ENCODE assay signal across 11 cellular contexts in the genomic region with DNA sequence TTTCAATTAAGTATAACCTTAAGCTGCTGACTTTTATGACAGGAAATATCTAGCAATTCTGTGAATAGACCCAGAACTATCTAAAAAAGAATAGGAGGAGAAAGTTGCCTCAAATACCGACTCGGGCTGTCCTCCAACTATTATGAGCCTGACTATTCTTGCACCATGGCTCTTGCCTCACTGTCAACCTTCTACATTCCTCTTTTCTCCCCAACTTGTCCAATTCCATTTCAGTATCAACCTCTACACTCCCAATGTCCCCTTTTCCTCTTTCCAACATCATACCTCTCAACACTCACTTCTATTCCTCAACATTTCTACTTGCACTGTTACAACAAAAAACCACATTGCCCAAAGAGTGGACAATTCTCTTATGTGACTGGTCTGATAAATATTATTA. TPM values are rescaled to one million over a fixed set of nuclear protein-coding genes. Genes with fewer than 3 reads are reported as not detected.
DNase-seq lines count a peak whose midpoint lies in the region; ATAC-seq, FAIRE-seq and TF ChIP-seq lines count a peak whose summit lies in the region.
"Had no signal": no experiment of that assay in that cellular context is flagged by ENCODE, and none has a peak within 500 bp of the region (broad histone marks: within the 10 kb centered on the region; RNA-seq: fewer than 3 reads in every experiment).

No MANE protein-coding gene starts in this region.

- no peak overlapping the region for H3K18ac ChIP-seq in neuronal stem cell (ENCODE audit: low read length)

- CTCF ChIA-PET in CD4-positive, alpha-beta T cell (lab: Charles Lee), result no interaction called here
- CTCF ChIA-PET in activated CD8-positive, alpha-beta T cell treated with anti-CD3 and anti-CD28 coated beads, Interleukin-2, amount 10 ng/mL, durations not matched to agents 7 days and 5 days (lab: Charles Lee), result no interaction called here

- H3K27ac ChIP-seq in CD4-positive, alpha-beta T cell (ENCODE audit: low read depth, low read length), result no peak overlapping the region
- no peak overlapping the region for H3K27ac ChIP-seq in neuronal stem cell (replicated peaks; ENCODE audit: low read length)

- no CpG with 5 or more reads among the region's 2 CpGs for WGBS in neuronal stem cell (ENCODE audit: extremely low coverage in 2 of 2, insufficient read length in 2 of 2, insufficient replicate concordance in 1 of 2), 2 donors

- H3K4me1 ChIP-seq in neuronal stem cell (ENCODE audit: control insufficient read depth in 2 of 2, insufficient read depth in 1 of 2, low read depth in 1 of 2, low read length in 2 of 2), result peaks cover 0 to 9% of the 10 kb centered on the region in 2 donors

- TF ChIP-seq POLR2A in H54 (IDR thresholded peaks at IDR 0.05; ENCODE audit: low read depth, low read length), result no peak

- no peak for ATAC-seq in CD4-positive, alpha-beta T cell (ENCODE audit: poor library complexity)
- ATAC-seq in activated CD8-positive, alpha-beta T cell treated with anti-CD3 and anti-CD28 coated beads, Interleukin-2, amount 10 ng/mL, durations not matched to agents 7 days and 5 days, result no peak
- ATAC-seq in naive thymus-derived CD8-positive, alpha-beta T cell, result no peak
- ATAC-seq in Right ventricle myocardium superior (ENCODE audit: poor library complexity) (no peak), HG03095 (IDR thresholded peaks at IDR 0.05; ENCODE audit: unreplicated experiment) (no peak)

- H3K9me3 Mint-ChIP-seq in CD4-positive, alpha-beta T cell, result no peaks in the 10 kb centered on the region
- no peaks in the 10 kb centered on the region for H3K9me3 Mint-ChIP-seq in activated CD8-positive, alpha-beta T cell treated with anti-CD3 and anti-CD28 coated beads, Interleukin-2, amount 10 ng/mL, durations not matched to agents 7 days and 5 days (ENCODE audit: insufficient read depth)
- no peaks in the 10 kb centered on the region for H3K9me3 Mint-ChIP-seq in naive thymus-derived CD8-positive, alpha-beta T cell
- H3K9me3 Mint-ChIP-seq: central memory CD8-positive, alpha-beta T cell had no signal

- H3K27me3 Mint-ChIP-seq in CD4-positive, alpha-beta T cell, result no peaks in the 10 kb centered on the region
- no peaks in the 10 kb centered on the region for H3K27me3 Mint-ChIP-seq in activated CD8-positive, alpha-beta T cell treated with anti-CD3 and anti-CD28 coated beads, Interleukin-2, amount 10 ng/mL, durations not matched to agents 7 days and 5 days (ENCODE audit: low read depth)
- H3K27me3 Mint-ChIP-seq in naive thymus-derived CD8-positive, alpha-beta T cell, result no peaks in the 10 kb centered on the region
- H3K27me3 Mint-ChIP-seq: central memory CD8-positive, alpha-beta T cell had no signal

- no peak overlapping the region for H4K91ac ChIP-seq in neuronal stem cell (ENCODE audit: low read depth, low read length, poor library complexity)

- POLR2A ChIA-PET in CD4-positive, alpha-beta T cell (lab: Charles Lee), result interaction anchor here (0.6 to 1.0 kb wide), 2 partner anchors 14 to 325 kb away, joined by 3 read pairs; a partner anchor contains a TSS
- POLR2A ChIA-PET in activated CD8-positive, alpha-beta T cell treated with anti-CD3 and anti-CD28 coated beads, Interleukin-2, amount 10 ng/mL, durations not matched to agents 7 days and 5 days (lab: Charles Lee), result interaction anchor here (1.8 kb wide), 1 partner anchor 298 kb away, joined by 5 read pairs; a partner anchor contains a TSS
- POLR2A ChIA-PET in naive thymus-derived CD8-positive, alpha-beta T cell (lab: Charles Lee), result no interaction called here

- H3K9me3 ChIP-seq in CD4-positive, alpha-beta T cell (ENCODE audit: control insufficient read depth, low read length), result no peaks in the 10 kb centered on the region
- no peaks in the 10 kb centered on the region for H3K9me3 ChIP-seq in neuronal stem cell (replicated peaks in 1 of 2; ENCODE audit: control insufficient read depth in 2 of 2, insufficient read depth in 1 of 2, low read depth in 1 of 2, low read length in 2 of 2)

- peak overlapping the region; percentile 25 for H3K4me3 Mint-ChIP-seq in CD4-positive, alpha-beta T cell
- no peak overlapping the region for H3K4me3 Mint-ChIP-seq in activated CD8-positive, alpha-beta T cell treated with anti-CD3 and anti-CD28 coated beads, Interleukin-2, amount 10 ng/mL, durations not matched to agents 7 days and 5 days
- peak overlapping the region in 9 of 10 donors; percentile 0 to 59 (median 28) for H3K4me3 Mint-ChIP-seq in naive thymus-derived CD8-positive, alpha-beta T cell

- no peak overlapping the region for H3K4me2 ChIP-seq in neuronal stem cell (ENCODE audit: insufficient read depth, low read length, poor library complexity, severe bottlenecking)

- TF ChIP-seq CTCF in CD4-positive, alpha-beta T cell (IDR thresholded peaks at IDR 0.05), result no peak

- no peak for DNase-seq in CD4-positive, alpha-beta T cell
- DNase-seq in H54 (ENCODE audit: insufficient read length, low spot score) (no peak), NCI-H2081 treated with DMSO at 0.1 percent for 48 hours (lab: John Stamatoyannopoulos, UW) (no peak), neuronal stem cell (ENCODE audit: low spot score) (no peak), Right ventricle myocardium superior (no peak)
- no peak for DNase-seq in activated CD8-positive, alpha-beta T cell treated with anti-CD3 and anti-CD28 coated beads, Interleukin-2, amount 10 ng/mL, durations not matched to agents 7 days and 5 days
- DNase-seq in naive thymus-derived CD8-positive, alpha-beta T cell, result no peak
- DNase-seq: NCI-H1930 had no signal

- H2BK15ac ChIP-seq in neuronal stem cell (ENCODE audit: low read length), result no peak overlapping the region

- no peak overlapping the region for H2BK12ac ChIP-seq in neuronal stem cell (ENCODE audit: low read length)

- no peak overlapping the region for H3K4ac ChIP-seq in neuronal stem cell (ENCODE audit: low read length)

- peak overlapping the region in 1 of 2 donors; percentile 11 for H3K4me3 ChIP-seq in neuronal stem cell (ENCODE audit: low read length in 2 of 2)

- no peak overlapping the region for H2BK120ac ChIP-seq in neuronal stem cell (ENCODE audit: low read depth, low read length)

- intact Hi-C loops in CD4-positive, alpha-beta T cell (cut with DNase I, micrococcal nuclease), result loop anchor here (5.0 to 10.0 kb wide), 10 partner anchors 75 to 1895 kb away; a partner anchor contains a TSS
- intact Hi-C loops in Right ventricle myocardium superior (cut with DNase I), result no loop called here

- no peak overlapping the region for H3K14ac ChIP-seq in neuronal stem cell (ENCODE audit: low read length)

- no peak overlapping the region for H4K8ac ChIP-seq in neuronal stem cell (ENCODE audit: low read depth, low read length)

- H3K36me3 Mint-ChIP-seq in CD4-positive, alpha-beta T cell (ENCODE audit: low read depth), result peaks cover 34% of the 10 kb centered on the region
- peaks cover 6% of the 10 kb centered on the region for H3K36me3 Mint-ChIP-seq in activated CD8-positive, alpha-beta T cell treated with anti-CD3 and anti-CD28 coated beads, Interleukin-2, amount 10 ng/mL, durations not matched to agents 7 days and 5 days (ENCODE audit: low read depth)
- H3K36me3 Mint-ChIP-seq in naive thymus-derived CD8-positive, alpha-beta T cell, result peaks cover 0 to 9% (median 0%) of the 10 kb centered on the region in 3 donors

- H3K4me1 Mint-ChIP-seq in CD4-positive, alpha-beta T cell (ENCODE audit: low read depth), result peaks cover 75% of the 10 kb centered on the region
- peaks cover 31% of the 10 kb centered on the region for H3K4me1 Mint-ChIP-seq in activated CD8-positive, alpha-beta T cell treated with anti-CD3 and anti-CD28 coated beads, Interleukin-2, amount 10 ng/mL, durations not matched to agents 7 days and 5 days (ENCODE audit: low read depth)
- H3K4me1 Mint-ChIP-seq in naive thymus-derived CD8-positive, alpha-beta T cell, result peaks cover 20 to 66% (median 58%) of the 10 kb centered on the region in 4 donors

- no peak overlapping the region for H3K9ac ChIP-seq in neuronal stem cell (ENCODE audit: low read depth, low read length, poor library complexity)

- peaks cover 1% of the 10 kb centered on the region for H3K79me1 ChIP-seq in neuronal stem cell (ENCODE audit: low read depth, low read length)

- H3K23ac ChIP-seq in neuronal stem cell (ENCODE audit: low read depth, low read length, poor library complexity), result no peak overlapping the region

- peaks cover 3 to 27% of the 10 kb centered on the region in 2 donors for H3K36me3 ChIP-seq in neuronal stem cell (replicated peaks in 1 of 2; ENCODE audit: control insufficient read depth in 2 of 2, insufficient read depth in 2 of 2, low read length in 2 of 2)

- H2AFZ ChIP-seq in neuronal stem cell (ENCODE audit: low read length), result no peak overlapping the region

- no peak overlapping the region for H2AK5ac ChIP-seq in neuronal stem cell (ENCODE audit: low read depth, low read length)

- no peaks in the 10 kb centered on the region for H3K27me3 ChIP-seq in CD4-positive, alpha-beta T cell (ENCODE audit: control insufficient read depth, insufficient read depth, low read length)
- peaks cover 0 to 1% (median 0%) of the 10 kb centered on the region in 3 experiments for H3K27me3 ChIP-seq in neuronal stem cell (ENCODE audit: control insufficient read depth in 3 of 3, insufficient read depth in 3 of 3, low read depth in 1 of 3, low read length in 3 of 3)

- H3K27ac Mint-ChIP-seq in CD4-positive, alpha-beta T cell, result peak overlapping the region; percentile 2
- peak overlapping the region; percentile 7 for H3K27ac Mint-ChIP-seq in activated CD8-positive, alpha-beta T cell treated with anti-CD3 and anti-CD28 coated beads, Interleukin-2, amount 10 ng/mL, durations not matched to agents 7 days and 5 days
- H3K27ac Mint-ChIP-seq in naive thymus-derived CD8-positive, alpha-beta T cell, result peak overlapping the region in 4 of 10 donors; percentile 1 to 47 (median 4)

- H2BK5ac ChIP-seq in neuronal stem cell (ENCODE audit: low read length), result no peak overlapping the region

- peak; percentile 80 for FAIRE-seq in H54 (lab: Jason Lieb, UNC)
- FAIRE-seq: TTC549 had no signal

RNA-seq across cellular contexts. Expression of a gene that starts 2.3 kb away (rescaled TPM):
- total RNA-seq in CD4-positive, alpha-beta T cell, result 10 to 100 TPM; 36.9 to 38.5 TPM
- total RNA-seq in activated CD8-positive, alpha-beta T cell treated with anti-CD3 and anti-CD28 coated beads, Interleukin-2, amount 10 ng/mL, durations not matched to agents 7 days and 5 days, result 10 to 100 TPM; 34.3 to 35.9 TPM
- 10 to 100 TPM; 73.2 to 73.5 TPM for total RNA-seq in naive thymus-derived CD8-positive, alpha-beta T cell
- 10 to 100 TPM; 35.6 to 45.1 (median 36.5) TPM for polyA plus RNA-seq in naive thymus-derived CD8-positive, alpha-beta T cell
- polyA plus RNA-seq in neuronal stem cell (2013, experiment 1 of 2), result 27.6 TPM
- polyA plus RNA-seq in neuronal stem cell (2013, experiment 2 of 2), result 28.6 TPM
- 30.3 TPM for total RNA-seq in Right ventricle myocardium superior
